Comparison of ENCODE assay signal across 9 cellular contexts in genomic region chr2:43455735-43456642, GRCh38.
DNase-seq lines count a peak whose midpoint lies in the region; ATAC-seq lines count a peak whose summit lies in the region.
"Had no signal": no experiment of that assay in that cellular context is flagged by ENCODE, and none has a peak within 500 bp of the region (broad histone marks: within the 10 kb centered on the region; RNA-seq: fewer than 3 reads in every experiment).

No MANE protein-coding gene starts in this region.

- no peaks in the 10 kb centered on the region for H3K27me3 ChIP-seq in GM23248 (replicated peaks; ENCODE audit: insufficient read depth)
- H3K27me3 ChIP-seq: BLaER1 had no signal

- H3K4me3 ChIP-seq in GM23248: no peak overlapping the region
- H3K4me3 ChIP-seq: BLaER1 had no signal

- no peaks in the 10 kb centered on the region for H4K20me1 ChIP-seq in GM23248 (ENCODE audit: insufficient read depth)
- H4K20me1 ChIP-seq: BLaER1 had no signal

- WGBS in GM23248 (ENCODE audit: low coverage in 1 of 2, low lambda C conversion rate in 2 of 2, missing lambda C conversion rate in 2 of 2), 2 experiments: 37 to 42% methylated on average over 6 of the region's 6 CpGs

- H3K9ac ChIP-seq in GM23248: no peak overlapping the region
- H3K9ac ChIP-seq: BLaER1 had no signal

- no peaks in the 10 kb centered on the region for H3K9me2 ChIP-seq in GM23248 (ENCODE audit: insufficient read depth)

- H3K79me2 ChIP-seq in GM23248 (ENCODE audit: insufficient read depth): no peaks in the 10 kb centered on the region

- no peaks in the 10 kb centered on the region for H3K36me3 ChIP-seq in GM23248 (ENCODE audit: low read depth)

- in situ Hi-C loops in GM23248 (cut with MboI): no loop called here

- H3K27ac ChIP-seq in GM23248: no peak overlapping the region
- H3K27ac ChIP-seq: BLaER1 had no signal

- H3K4me1 ChIP-seq in GM23248 (ENCODE audit: insufficient read depth): peaks cover 76% of the 10 kb centered on the region
- H3K4me1 ChIP-seq: BLaER1 had no signal

- no peak for ATAC-seq in GM19328 (IDR thresholded peaks at IDR 0.05; ENCODE audit: unreplicated experiment)

- H3K4me2 ChIP-seq in GM23248 (ENCODE audit: unreplicated experiment): peak overlapping the region; percentile 13
- H3K4me2 ChIP-seq: BLaER1 had no signal

- H2AFZ ChIP-seq in GM23248: no peak overlapping the region

- peaks cover 65% of the 10 kb centered on the region for H3F3A ChIP-seq in GM23248 (ENCODE audit: insufficient read depth)

- DNase-seq in A172 (ENCODE audit: low spot score) (peak; percentile 63), GM23248 (peak; percentile 60), SW480 (ENCODE audit: low spot score) (peak; percentile 53), kidney tubule cell (ENCODE audit: low spot score) (peak; percentile 77), NCI-H2196 treated with DMSO at 0.1 percent for 48 hours (lab: John Stamatoyannopoulos, UW; ENCODE audit: unreplicated experiment) (no peak), hepatic stellate cell (ENCODE audit: low spot score) (no peak), NCI-H1694 treated with DMSO at 0.1 percent for 48 hours (lab: John Stamatoyannopoulos, UW) (no peak)

- H3K9me3 ChIP-seq in GM23248 (ENCODE audit: low read depth): no peaks in the 10 kb centered on the region

Comparison
In these comparisons a context has a peak if more than half of its experiments do, and no peak if none do; other contexts are left out.
1. DNase-seq: peak in A172 (single experiment), GM23248 (single experiment), SW480 (single experiment) and kidney tubule cell (single experiment); none in NCI-H2196 treated with DMSO at 0.1 percent for 48 hours (single experiment), hepatic stellate cell (single experiment) and NCI-H1694 treated with DMSO at 0.1 percent for 48 hours (single experiment).